In the genomic region with DNA sequence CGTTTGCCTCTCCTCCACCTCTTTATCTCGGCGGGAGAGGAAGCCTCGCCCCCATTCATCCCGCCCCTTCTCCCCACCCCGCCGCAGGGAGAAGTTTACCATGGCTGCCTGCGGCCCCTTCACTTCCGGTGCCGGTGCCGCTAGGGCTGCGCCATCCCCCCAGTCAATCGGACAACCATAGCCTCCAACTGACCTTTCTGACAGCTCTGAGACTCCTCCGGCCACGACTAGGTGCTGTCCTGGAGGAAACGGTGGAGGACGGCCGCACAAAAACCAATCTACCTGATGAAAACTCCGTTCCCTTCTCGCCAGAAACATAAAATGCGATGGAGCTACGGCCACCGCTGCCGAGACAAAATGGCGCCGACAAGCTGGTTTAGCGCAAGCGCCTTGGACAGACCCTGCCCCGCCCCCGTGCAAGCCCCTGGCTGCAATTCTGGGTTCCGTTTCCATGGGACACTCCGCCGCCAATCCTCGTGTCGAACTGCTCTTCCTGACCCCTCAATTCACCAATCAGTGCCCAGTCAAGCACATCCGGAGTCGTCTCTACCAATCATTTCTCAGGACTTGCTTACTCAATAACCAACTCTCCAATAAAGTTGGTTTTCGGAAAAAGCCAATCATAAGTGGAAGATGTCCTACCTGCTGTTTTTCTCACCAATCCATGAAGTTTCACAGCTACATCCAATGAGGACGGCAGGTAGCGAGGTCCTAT, we compare ENCODE assay signal across 8 cellular contexts. TPM values are rescaled to one million over a fixed set of nuclear protein-coding genes. Genes with fewer than 3 reads are reported as not detected.
DNase-seq lines count a peak whose midpoint lies in the region; ATAC-seq and TF ChIP-seq lines count a peak whose summit lies in the region.

No MANE protein-coding gene starts in this region.

- H3K4me1 ChIP-seq in GM23338 (ENCODE audit: insufficient read depth) = peaks cover 13% of the 10 kb centered on the region

- no peak for TF ChIP-seq CTCF in GM23338 (conservative IDR thresholded peaks at IDR 0.05; ENCODE audit: low read depth in 2 of 2)
- TF ChIP-seq CTCF in fibroblast of the aortic adventitia (IDR thresholded peaks at IDR 0.05; ENCODE audit: insufficient read depth, low read length) = no peak

- H3K27ac Mint-ChIP-seq in GM23338 = no peak overlapping the region
- H3K27ac Mint-ChIP-seq in activated T-helper 2 cell treated with anti-CD3 and anti-CD28 coated beads, Interferon-gamma antibody, Interleukin-2, Interleukin-4, amounts not matched to agents 10 μg/mL and 5 μg/mL and 100 μg/mL, durations not matched to agents 14 hours and 24 hours and 36 hours = no peak overlapping the region
- H3K27ac Mint-ChIP-seq in natural killer cell treated with Interleukin-12 subunit alpha and Interleukin-12 subunit beta and Interleukin-15 and Interleukin-18, amount 100 ng/mL, for 72 hours = no peak overlapping the region

- H3K4me3 Mint-ChIP-seq in GM23338 = no peak overlapping the region
- no peak overlapping the region for H3K4me3 Mint-ChIP-seq in activated T-helper 2 cell treated with anti-CD3 and anti-CD28 coated beads, Interferon-gamma antibody, Interleukin-2, Interleukin-4, amounts not matched to agents 10 μg/mL and 5 μg/mL and 100 μg/mL, durations not matched to agents 14 hours and 24 hours and 36 hours (ENCODE audit: low read depth)
- no peak overlapping the region for H3K4me3 Mint-ChIP-seq in natural killer cell treated with Interleukin-12 subunit alpha and Interleukin-12 subunit beta and Interleukin-15 and Interleukin-18, amount 100 ng/mL, for 72 hours

- intact Hi-C loops in activated T-helper 2 cell treated with anti-CD3 and anti-CD28 coated beads, Interferon-gamma antibody, Interleukin-2, Interleukin-4, amounts not matched to agents 10 μg/mL and 5 μg/mL and 100 μg/mL, durations not matched to agents 14 hours and 24 hours and 36 hours (cut with micrococcal nuclease) = loop anchor here (1.0 to 5.0 kb wide), 7 partner anchors 17 to 1031 kb away; a partner anchor contains a TSS

- no peaks in the 10 kb centered on the region for H3K9me3 Mint-ChIP-seq in GM23338
- H3K9me3 Mint-ChIP-seq in activated T-helper 2 cell treated with anti-CD3 and anti-CD28 coated beads, Interferon-gamma antibody, Interleukin-2, Interleukin-4, amounts not matched to agents 10 μg/mL and 5 μg/mL and 100 μg/mL, durations not matched to agents 14 hours and 24 hours and 36 hours = no peaks in the 10 kb centered on the region
- H3K9me3 Mint-ChIP-seq in natural killer cell treated with Interleukin-12 subunit alpha and Interleukin-12 subunit beta and Interleukin-15 and Interleukin-18, amount 100 ng/mL, for 72 hours = no peaks in the 10 kb centered on the region

- DNase-seq in EH (ENCODE audit: low read depth) (peak; percentile 100), GM23338 (ENCODE audit: low spot score) (peak; percentile 100), LHCN-M2 (ENCODE audit: low read depth) (peak; percentile 100), RPMI7951 (ENCODE audit: low read depth) (peak; percentile 100), fibroblast of the aortic adventitia (ENCODE audit: low read depth) (peak; percentile 100)
- DNase-seq in activated T-helper 2 cell treated with anti-CD3 and anti-CD28 coated beads, Interferon-gamma antibody, Interleukin-2, Interleukin-4, amounts not matched to agents 10 μg/mL and 5 μg/mL and 100 μg/mL, durations not matched to agents 14 hours and 24 hours and 36 hours (ENCODE audit: low spot score) = peak; percentile 98
- peak; percentile 99 for DNase-seq in natural killer cell treated with Interleukin-12 subunit alpha and Interleukin-12 subunit beta and Interleukin-15 and Interleukin-18, amount 100 ng/mL, for 72 hours (ENCODE audit: low spot score)
- peak; percentile 97 for DNase-seq in stimulated activated naive CD8-positive, alpha-beta T cell treated with anti-CD3 and anti-CD28 coated beads, Interleukin-15, Interleukin-2, amounts not matched to agents 100 U/mL and 50 U/mL, for 24 hours

- peaks cover 8% of the 10 kb centered on the region for H4K20me1 ChIP-seq in GM23338 (replicated peaks; ENCODE audit: insufficient read depth)

- peaks cover 39% of the 10 kb centered on the region for H3K36me3 Mint-ChIP-seq in GM23338 (ENCODE audit: low read depth)
- H3K36me3 Mint-ChIP-seq in activated T-helper 2 cell treated with anti-CD3 and anti-CD28 coated beads, Interferon-gamma antibody, Interleukin-2, Interleukin-4, amounts not matched to agents 10 μg/mL and 5 μg/mL and 100 μg/mL, durations not matched to agents 14 hours and 24 hours and 36 hours (ENCODE audit: low read depth) = peaks cover 49% of the 10 kb centered on the region
- H3K36me3 Mint-ChIP-seq in natural killer cell treated with Interleukin-12 subunit alpha and Interleukin-12 subunit beta and Interleukin-15 and Interleukin-18, amount 100 ng/mL, for 72 hours = peaks cover 10% of the 10 kb centered on the region

- H3K9me2 ChIP-seq in GM23338 (ENCODE audit: insufficient read depth) = no peaks in the 10 kb centered on the region

- no peaks in the 10 kb centered on the region for H3K27me3 Mint-ChIP-seq in GM23338 (ENCODE audit: insufficient read depth, low read depth, poor library complexity)
- no peaks in the 10 kb centered on the region for H3K27me3 Mint-ChIP-seq in activated T-helper 2 cell treated with anti-CD3 and anti-CD28 coated beads, Interferon-gamma antibody, Interleukin-2, Interleukin-4, amounts not matched to agents 10 μg/mL and 5 μg/mL and 100 μg/mL, durations not matched to agents 14 hours and 24 hours and 36 hours (ENCODE audit: low read depth)
- no peaks in the 10 kb centered on the region for H3K27me3 Mint-ChIP-seq in natural killer cell treated with Interleukin-12 subunit alpha and Interleukin-12 subunit beta and Interleukin-15 and Interleukin-18, amount 100 ng/mL, for 72 hours

- H3K4me3 ChIP-seq in GM23338 (peak overlapping the region; percentile 84), fibroblast of the aortic adventitia (ENCODE audit: low read depth, low read length) (peak overlapping the region; percentile 97)

- H3K36me3 ChIP-seq in GM23338 (ENCODE audit: insufficient read depth) = peaks cover 4% of the 10 kb centered on the region; the same call in 1 of the 2 replicates

- H3K27ac ChIP-seq in GM23338 (ENCODE audit: low read depth) = peak overlapping the region; percentile 90

- ATAC-seq in GM23338 = peak; percentile 89
- peak; percentile 93 to 95 for ATAC-seq in natural killer cell treated with Interleukin-12 subunit alpha and Interleukin-12 subunit beta and Interleukin-15 and Interleukin-18, amount 100 ng/mL, for 72 hours
- ATAC-seq in stimulated activated naive CD8-positive, alpha-beta T cell treated with anti-CD3 and anti-CD28 coated beads, Interleukin-15, Interleukin-2, amounts not matched to agents 100 U/mL and 50 U/mL, for 24 hours = peak; percentile 92

- H3K4me2 ChIP-seq in GM23338 = peak overlapping the region; percentile 92

- peaks cover 61% of the 10 kb centered on the region for H3K79me2 ChIP-seq in GM23338 (replicated peaks; ENCODE audit: insufficient read depth)

- 0 out of 2 replicates have a peak, but pooled peaks cover 5% of the 10 kb centered on the region for H3F3A ChIP-seq in GM23338 (replicated peaks; ENCODE audit: low read depth)

- peaks cover 6% of the 10 kb centered on the region; the same call in 2 of the 3 replicates for H3K4me1 Mint-ChIP-seq in GM23338
- H3K4me1 Mint-ChIP-seq in activated T-helper 2 cell treated with anti-CD3 and anti-CD28 coated beads, Interferon-gamma antibody, Interleukin-2, Interleukin-4, amounts not matched to agents 10 μg/mL and 5 μg/mL and 100 μg/mL, durations not matched to agents 14 hours and 24 hours and 36 hours (ENCODE audit: low read depth) = peaks cover 26% of the 10 kb centered on the region
- peaks cover 20 to 33% of the 10 kb centered on the region in 2 donors for H3K4me1 Mint-ChIP-seq in natural killer cell treated with Interleukin-12 subunit alpha and Interleukin-12 subunit beta and Interleukin-15 and Interleukin-18, amount 100 ng/mL, for 72 hours (ENCODE audit: low read depth in 2 of 2)

- no peak overlapping the region for H2AFZ ChIP-seq in GM23338

- H3K27me3 ChIP-seq in GM23338 (ENCODE audit: insufficient read depth) = no peaks in the 10 kb centered on the region

TF ChIP-seq in GM23338, 12 proteins besides CTCF, POLR2A, EP300 and RAD21 (continues in another document):
- TF ChIP-seq, protein P1, sequence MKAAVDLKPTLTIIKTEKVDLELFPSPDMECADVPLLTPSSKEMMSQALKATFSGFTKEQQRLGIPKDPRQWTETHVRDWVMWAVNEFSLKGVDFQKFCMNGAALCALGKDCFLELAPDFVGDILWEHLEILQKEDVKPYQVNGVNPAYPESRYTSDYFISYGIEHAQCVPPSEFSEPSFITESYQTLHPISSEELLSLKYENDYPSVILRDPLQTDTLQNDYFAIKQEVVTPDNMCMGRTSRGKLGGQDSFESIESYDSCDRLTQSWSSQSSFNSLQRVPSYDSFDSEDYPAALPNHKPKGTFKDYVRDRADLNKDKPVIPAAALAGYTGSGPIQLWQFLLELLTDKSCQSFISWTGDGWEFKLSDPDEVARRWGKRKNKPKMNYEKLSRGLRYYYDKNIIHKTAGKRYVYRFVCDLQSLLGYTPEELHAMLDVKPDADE (IDR thresholded peaks at IDR 0.05) = peak; percentile 77
- TF ChIP-seq STAT1 (IDR thresholded peaks at IDR 0.05; ENCODE audit: unreplicated experiment) (no peak), EZH2 (IDR thresholded peaks at IDR 0.05; ENCODE audit: low read depth, unreplicated experiment) (no peak)

RNA-seq across cellular contexts. Expression of a gene that starts 0.4 kb away (rescaled TPM):
- 9.1 and 14.1 TPM in 2 replicates for total RNA-seq in GM23338 (2014; rRNA removed; shearing (Covaris generic))
- 10.8 and 25.4 TPM in 2 replicates for polyA plus RNA-seq in GM23338 (2016; fragmentation: Nextera tagmentation; extraction: Ambion mirVana)
- total RNA-seq in LHCN-M2 (2014; rRNA removed) (6.1 and 8.2 TPM in 2 replicates), fibroblast of the aortic adventitia (ENCODE audit: low replicate concordance) (12.2 and 123 TPM in 2 replicates)
- polyA plus RNA-seq in LHCN-M2 (2012) = 3.0 TPM
- 4.3 and 5.9 TPM in 2 replicates for total RNA-seq in RPMI7951 (2014; rRNA removed; shearing (Covaris generic))
- total RNA-seq in activated T-helper 2 cell treated with anti-CD3 and anti-CD28 coated beads, Interferon-gamma antibody, Interleukin-2, Interleukin-4, amounts not matched to agents 10 μg/mL and 5 μg/mL and 100 μg/mL, durations not matched to agents 14 hours and 24 hours and 36 hours = 20.5 and 26.0 TPM in 2 replicates
- total RNA-seq in natural killer cell treated with Interleukin-12 subunit alpha and Interleukin-12 subunit beta and Interleukin-15 and Interleukin-18, amount 100 ng/mL, for 72 hours = 10 to 100 TPM; 33.0 to 35.6 TPM

RNA-seq across cellular contexts. Expression of a gene that starts 53.3 kb away (rescaled TPM):
- 184 and 249 TPM in 2 replicates for total RNA-seq in GM23338 (2014; rRNA removed; shearing (Covaris generic))
- polyA plus RNA-seq in GM23338 (2016; fragmentation: Nextera tagmentation; extraction: Ambion mirVana) = 677 and 691 TPM in 2 replicates
- total RNA-seq in LHCN-M2 (2014; rRNA removed) (82.1 and 104 TPM in 2 replicates), fibroblast of the aortic adventitia (ENCODE audit: low replicate concordance) (105 and 154 TPM in 2 replicates)
- polyA plus RNA-seq in LHCN-M2 (2012) = 92.0 TPM
- total RNA-seq in RPMI7951 (2014; rRNA removed; shearing (Covaris generic)) = 215 and 218 TPM in 2 replicates
- total RNA-seq in activated T-helper 2 cell treated with anti-CD3 and anti-CD28 coated beads, Interferon-gamma antibody, Interleukin-2, Interleukin-4, amounts not matched to agents 10 μg/mL and 5 μg/mL and 100 μg/mL, durations not matched to agents 14 hours and 24 hours and 36 hours = 407 and 425 TPM in 2 replicates
- total RNA-seq in natural killer cell treated with Interleukin-12 subunit alpha and Interleukin-12 subunit beta and Interleukin-15 and Interleukin-18, amount 100 ng/mL, for 72 hours = 100 to 1,000 TPM; 320 to 337 TPM

Comparison
In these comparisons a context has a peak if more than half of its experiments do, and no peak if none do; other contexts are left out.
1. Peak in every context shown above with its lines: DNase-seq, ATAC-seq, H3K4me3 ChIP-seq and H3K27ac ChIP-seq.